In genomic region chr10:7559447-7559846, GRCh38 we compare ENCODE assay signal across 26 cellular contexts.
DNase-seq lines count a peak whose midpoint lies in the region; ATAC-seq, FAIRE-seq and TF ChIP-seq lines count a peak whose summit lies in the region.
"Had no signal": no experiment of that assay in that cellular context is flagged by ENCODE, and none has a peak within 500 bp of the region (broad histone marks: within the 10 kb centered on the region; RNA-seq: fewer than 3 reads in every experiment).

No MANE protein-coding gene starts in this region.

- H3K9ac ChIP-seq in K562 (ENCODE audit: insufficient read depth in 1 of 2, low read depth in 2 of 2, low read length in 2 of 2) = no peak overlapping the region
- H3K9ac ChIP-seq: BLaER1 had no signal

- no peaks in the 10 kb centered on the region; the same call in 1 of the 2 replicates for H4K20me1 ChIP-seq in K562 (replicated peaks; ENCODE audit: control insufficient read depth, insufficient read depth, low read length)
- H4K20me1 ChIP-seq: BLaER1 had no signal

- CTCF ChIA-PET in K562 (lab: Yijun Ruan, JAX; ENCODE audit: low intra/inter-chr PET ratio) = no interaction called here
- CTCF ChIA-PET in activated CD4-positive, alpha-beta memory T cell treated with anti-CD3 and anti-CD28 coated beads, Interleukin-2, amount 10 ng/mL, durations not matched to agents 7 days and 5 days (lab: Charles Lee) = no interaction called here

- H3K4me1 ChIP-seq in K562 (replicated peaks in 1 of 2; ENCODE audit: control insufficient read depth in 2 of 2, insufficient read depth in 2 of 2, low read length in 2 of 2) = no peaks in the 10 kb centered on the region
- peaks cover 0 to 84% (median 38%) of the 10 kb centered on the region in 4 donors for H3K4me1 ChIP-seq in tibial artery
- H3K4me1 ChIP-seq: BLaER1, HAP-1 had no signal

- no peak for TF ChIP-seq EP300 in K562 (IDR thresholded peaks at IDR 0.05; ENCODE audit: low read length)

- in situ Hi-C loops in K562 (cut with MboI) = no loop called here

- no peak overlapping the region for H3K27ac Mint-ChIP-seq in activated CD4-positive, alpha-beta memory T cell treated with anti-CD3 and anti-CD28 coated beads, Interleukin-2, amount 10 ng/mL, durations not matched to agents 7 days and 5 days
- H3K27ac Mint-ChIP-seq: CD4-positive, alpha-beta T cell; HFFc6; IgD-negative memory B cell had no signal

- no peaks in the 10 kb centered on the region for H3K79me2 ChIP-seq in K562 (ENCODE audit: control insufficient read depth, insufficient read depth, low read length)

- H3K9me3 Mint-ChIP-seq in activated CD4-positive, alpha-beta memory T cell treated with anti-CD3 and anti-CD28 coated beads, Interleukin-2, amount 10 ng/mL, durations not matched to agents 7 days and 5 days = no peaks in the 10 kb centered on the region
- H3K9me3 Mint-ChIP-seq: CD4-positive, alpha-beta T cell; IgD-negative memory B cell had no signal

- H3K4me2 ChIP-seq in K562 (ENCODE audit: insufficient read depth, low read length) = no peak overlapping the region
- H3K4me2 ChIP-seq: BLaER1 had no signal

- H3K4me3 Mint-ChIP-seq in activated CD4-positive, alpha-beta memory T cell treated with anti-CD3 and anti-CD28 coated beads, Interleukin-2, amount 10 ng/mL, durations not matched to agents 7 days and 5 days = no peak overlapping the region
- H3K4me3 Mint-ChIP-seq: CD4-positive, alpha-beta T cell; HFFc6; IgD-negative memory B cell had no signal

- FAIRE-seq in K562 (lab: Jason Lieb, UNC) = peak; percentile 40
- FAIRE-seq: GM18507 had no signal

- no peaks in the 10 kb centered on the region for H3K27me3 ChIP-seq in MG63
- H3K27me3 ChIP-seq in K562 (ENCODE audit: control insufficient read depth in 2 of 2, insufficient read depth in 2 of 2, low read length in 2 of 2) = peaks cover 26 to 44% of the 10 kb centered on the region in 2 experiments; a peak in 4 of 5 replicates
- no peaks in the 10 kb centered on the region for H3K27me3 ChIP-seq in tibial artery
- H3K27me3 ChIP-seq: BLaER1 had no signal

- no peak overlapping the region for H2AFZ ChIP-seq in K562 (ENCODE audit: low read depth, low read length)

- TF ChIP-seq POLR2A in K562 (conservative IDR thresholded peaks at IDR 0.05) = no peak

- DNase-seq in AG10803 (ENCODE audit: low read depth) (peak; percentile 22), MG63 (peak; percentile 22), K562 (ENCODE audit: extremely low read depth in 1 of 4, low spot score in 3 of 4) (no peak), tibial artery (no peak), COR-L47 (lab: John Stamatoyannopoulos, UW) (no peak)
- no peak for DNase-seq in activated CD4-positive, alpha-beta memory T cell treated with anti-CD3 and anti-CD28 coated beads, Interleukin-2, amount 10 ng/mL, durations not matched to agents 7 days and 5 days
- DNase-seq: 8988T; CD4-positive, alpha-beta T cell; DMS53; GOT3; HFFc6; MV-4-11; NCI-H1105; NCI-H146; NCI-H2029; NCI-H446; NCI-H524 treated with DMSO at 0.1 percent for 48 hours; NCI-H82; NK-92 treated with Interleukin-12 subunit alpha and Interleukin-12 subunit beta, amount 100 ng/mL, for 24 hours; PC-3 had no signal

- no peaks in the 10 kb centered on the region for H3K9me1 ChIP-seq in K562 (ENCODE audit: control insufficient read depth, insufficient read depth, low read length)

- BruUV-seq in K562 (replicated peaks; lab: Mats Ljungman, UMichigan) = no TSS peak

- no peak overlapping the region for H3K27ac ChIP-seq in K562 (ENCODE audit: extremely low read depth, low read depth, low read length)
- peak overlapping the region; percentile 69 to 74 for H3K27ac ChIP-seq in tibial artery
- H3K27ac ChIP-seq: BLaER1 had no signal

- POLR2A ChIA-PET in K562 (lab: Yijun Ruan, JAX) = no interaction called here
- POLR2A ChIA-PET in activated CD4-positive, alpha-beta memory T cell treated with anti-CD3 and anti-CD28 coated beads, Interleukin-2, amount 10 ng/mL, durations not matched to agents 7 days and 5 days (lab: Charles Lee) = no interaction called here

- H3K36me3 Mint-ChIP-seq in activated CD4-positive, alpha-beta memory T cell treated with anti-CD3 and anti-CD28 coated beads, Interleukin-2, amount 10 ng/mL, durations not matched to agents 7 days and 5 days (ENCODE audit: low read depth) = no peaks in the 10 kb centered on the region
- H3K36me3 Mint-ChIP-seq: IgD-negative memory B cell had no signal

- peaks cover 10% of the 10 kb centered on the region for H3K27me3 Mint-ChIP-seq in activated CD4-positive, alpha-beta memory T cell treated with anti-CD3 and anti-CD28 coated beads, Interleukin-2, amount 10 ng/mL, durations not matched to agents 7 days and 5 days

- no peak for ATAC-seq in K562
- ATAC-seq in HG03095 (IDR thresholded peaks at IDR 0.05; ENCODE audit: unreplicated experiment) = no peak
- ATAC-seq: PC-3, Right ventricle myocardium inferior had no signal

- TF ChIP-seq CTCF in AG10803 (conservative IDR thresholded peaks at IDR 0.05; ENCODE audit: low read length) (no peak), K562 (IDR thresholded peaks at IDR 0.05 in 2 of 3, conservative IDR thresholded peaks at IDR 0.05 in 1 of 3; ENCODE audit: insufficient read depth in 2 of 3, low read depth in 1 of 3, low read length in 3 of 3) (no peak), tibial artery (IDR thresholded peaks at IDR 0.05) (no peak)

- intact Hi-C loops in K562 (cut with micrococcal nuclease) (no loop called here), tibial artery (cut with DNase I; ENCODE audit: low total_unique reads) (no loop called here)

- H3K4me3 ChIP-seq in AG10803 (ENCODE audit: low read length) = no peak overlapping the region
- no peak overlapping the region for H3K4me3 ChIP-seq in MG63
- H3K4me3 ChIP-seq in K562 = no peak overlapping the region
- H3K4me3 ChIP-seq in tibial artery = no peak overlapping the region
- H3K4me3 ChIP-seq: BLaER1, HAP-1 had no signal

- H3K9me3 ChIP-seq in MG63 (peaks cover 6% of the 10 kb centered on the region; the same call in 1 of the 2 replicates), K562 (replicated peaks; ENCODE audit: control insufficient read depth, insufficient read depth, low read depth, low read length) (no peaks in the 10 kb centered on the region), tibial artery (no peaks in the 10 kb centered on the region)
- H3K9me3 ChIP-seq: BLaER1, HAP-1 had no signal

- no peaks in the 10 kb centered on the region for H3K36me3 ChIP-seq in MG63
- H3K36me3 ChIP-seq in K562 (ENCODE audit: control insufficient read depth, insufficient read depth, low read length) = no peaks in the 10 kb centered on the region
- no peaks in the 10 kb centered on the region for H3K36me3 ChIP-seq in tibial artery
- H3K36me3 ChIP-seq: BLaER1, HAP-1 had no signal

- WGBS in K562 (ENCODE audit: insufficient coverage, low coverage, missing lambda C conversion rate) = 4% methylated on average over 3 of the region's 3 CpGs

- TF ChIP-seq RAD21 in K562 (CRISPR knock-in tag; conservative IDR thresholded peaks at IDR 0.05 in 1 of 2, IDR thresholded peaks at IDR 0.05 in 1 of 2) = no peak

- no peaks in the 10 kb centered on the region for H3K4me1 Mint-ChIP-seq in activated CD4-positive, alpha-beta memory T cell treated with anti-CD3 and anti-CD28 coated beads, Interleukin-2, amount 10 ng/mL, durations not matched to agents 7 days and 5 days

TF ChIP-seq in K562, 482 proteins besides CTCF, POLR2A, EP300 and RAD21 (continues in another document):
- TF ChIP-seq U2AF2 (optimal IDR thresholded peaks at IDR 0.05; ENCODE audit: low read depth, low read length) (no peak), SIX5 (IDR thresholded peaks at IDR 0.05; ENCODE audit: borderline replicate concordance in 1 of 2, insufficient read depth in 1 of 2, low read depth in 1 of 2, low read length in 2 of 2) (no peak), RB1 (IDR thresholded peaks at IDR 0.05; ENCODE audit: low read depth) (no peak), MTA1 (IDR thresholded peaks at IDR 0.05; ENCODE audit: borderline replicate concordance) (no peak), ZNF174 (CRISPR knock-in tag; IDR thresholded peaks at IDR 0.05) (no peak), FOXM1 (IDR thresholded peaks at IDR 0.05; ENCODE audit: low read depth) (no peak), FOXM1 (CRISPR knock-in tag; IDR thresholded peaks at IDR 0.05; ENCODE audit: low read depth) (no peak), TSC22D4 (tag; IDR thresholded peaks at IDR 0.05) (no peak), SIN3A (IDR thresholded peaks at IDR 0.05; ENCODE audit: borderline replicate concordance in 2 of 2, control insufficient read depth in 1 of 2, low read depth in 2 of 2, low read length in 2 of 2) (no peak), ZNF561 (CRISPR knock-in tag; conservative IDR thresholded peaks at IDR 0.05) (no peak), ATF7 (IDR thresholded peaks at IDR 0.05) (no peak), SP2 (IDR thresholded peaks at IDR 0.05; ENCODE audit: extremely low read depth, low read depth, low read length, poor library complexity, severe bottlenecking) (no peak), ZNF75A (CRISPR knock-in tag; IDR thresholded peaks at IDR 0.05) (no peak), MAFG (tag; conservative IDR thresholded peaks at IDR 0.05) (no peak), ATF3 (IDR thresholded peaks at IDR 0.05) (no peak), ATF3 (CRISPR knock-in tag; conservative IDR thresholded peaks at IDR 0.05) (no peak), SRF (CRISPR knock-in tag; IDR thresholded peaks at IDR 0.05) (no peak), ZFP91 (CRISPR knock-in tag; IDR thresholded peaks at IDR 0.05) (no peak), SMARCE1 (IDR thresholded peaks at IDR 0.05) (no peak), ETV5 (CRISPR knock-in tag; IDR thresholded peaks at IDR 0.05; ENCODE audit: low read depth) (no peak)

Comparison
In these comparisons a context has a peak if more than half of its experiments do, and no peak if none do; other contexts are left out.
1. DNase-seq: peak in AG10803 (single experiment) and MG63 (single experiment); none in K562 (0 of 4), tibial artery (0 of 2), activated CD4-positive, alpha-beta memory T cell treated with anti-CD3 and anti-CD28 coated beads, Interleukin-2, amount 10 ng/mL, durations not matched to agents 7 days and 5 days (single experiment) and COR-L47 (single experiment).